ENCODE assay signal across 31 cellular contexts in genomic region chr6:146260886-146261285, GRCh38.
"Had no signal": no experiment of that assay in that cellular context is flagged by ENCODE, and none has a peak within 500 bp of the region (broad histone marks: within the 10 kb centered on the region; RNA-seq: fewer than 3 reads in every experiment).

No MANE protein-coding gene starts in this region.

- FAIRE-seq: colon had no signal

- H3K27ac ChIP-seq: ascending aorta, breast epithelium, cardiac muscle cell, esophagus muscularis mucosa, foreskin keratinocyte, gastrocnemius medialis, WERI-Rb-1 had no signal

- H3K27me3 ChIP-seq: ascending aorta, breast epithelium, cardiac muscle cell, esophagus muscularis mucosa, foreskin keratinocyte, gastrocnemius medialis had no signal

- H3K27ac Mint-ChIP-seq: activated B cell treated with CpG ODN at 0.5 μM for 24 hours; activated CD4-positive, alpha-beta memory T cell treated with anti-CD3 and anti-CD28 coated beads for 36 hours; activated CD4-positive, alpha-beta T cell treated with anti-CD3 and anti-CD28 coated beads, Interleukin-2, amount 10 ng/mL, durations not matched to agents 24 days and 14 days; activated CD8-positive, alpha-beta memory T cell treated with anti-CD3 and anti-CD28 coated beads, Interleukin-2, amount 10 ng/mL, durations not matched to agents 7 days and 5 days; activated CD8-positive, alpha-beta T cell treated with anti-CD3 and anti-CD28 coated beads, Interleukin-2, amount 10 ng/mL, durations not matched to agents 7 days and 5 days; activated naive CD4-positive, alpha-beta T cell treated with anti-CD3 and anti-CD28 coated beads, Interleukin-2, amount 10 ng/mL, durations not matched to agents 7 days and 5 days; activated naive CD4-positive, alpha-beta T cell treated with anti-CD3 and anti-CD28 coated beads, Interleukin-2, amount 50 U/mL, for 72 hours; activated naive CD8-positive, alpha-beta T cell treated with anti-CD3 and anti-CD28 coated beads, Interleukin-2, amount 10 ng/mL, durations not matched to agents 7 days and 5 days; activated T-cell treated with anti-CD3 and anti-CD28 coated beads, Interleukin-2, amount 50 U/mL, for 24 hours; activated T-cell treated with anti-CD3 and anti-CD28 coated beads, Interleukin-2, amount 50 U/mL, for 72 hours; brain; effector memory CD8-positive, alpha-beta T cell had no signal

- DNase-seq: activated B cell treated with CpG ODN at 0.5 μM for 24 hours; activated CD4-positive, alpha-beta memory T cell treated with anti-CD3 and anti-CD28 coated beads for 36 hours; activated CD4-positive, alpha-beta T cell treated with anti-CD3 and anti-CD28 coated beads, Interleukin-2, amount 10 ng/mL, durations not matched to agents 24 days and 14 days; activated CD8-positive, alpha-beta memory T cell treated with anti-CD3 and anti-CD28 coated beads, Interleukin-2, amount 10 ng/mL, durations not matched to agents 7 days and 5 days; activated CD8-positive, alpha-beta memory T cell treated with anti-CD3 and anti-CD28 coated beads, Interleukin-2, amount 50 U/mL, for 4 hours; activated CD8-positive, alpha-beta T cell treated with anti-CD3 and anti-CD28 coated beads, Interleukin-2, amount 10 ng/mL, durations not matched to agents 7 days and 5 days; activated gamma-delta T cell; activated naive CD4-positive, alpha-beta T cell; activated naive CD4-positive, alpha-beta T cell treated with anti-CD3 and anti-CD28 coated beads, Interleukin-2, amount 10 ng/mL, durations not matched to agents 7 days and 5 days; activated naive CD8-positive, alpha-beta T cell treated with anti-CD3 and anti-CD28 coated beads, Interleukin-2, amount 10 ng/mL, durations not matched to agents 7 days and 5 days; activated T-cell treated with anti-CD3 and anti-CD28 coated beads for 4 hours; activated T-cell treated with anti-CD3 and anti-CD28 coated beads, Interleukin-2, amount 50 U/mL, for 24 hours; activated T-cell treated with anti-CD3 and anti-CD28 coated beads, Interleukin-2, amount 50 U/mL, for 72 hours; central memory CD4-positive, alpha-beta T cell; cortex of kidney; dermis blood vessel endothelial cell; effector CD4-positive, alpha-beta T cell; effector memory CD8-positive, alpha-beta T cell; erythroblast; foreskin keratinocyte; gastrocnemius medialis; T-helper 2 cell; WERI-Rb-1 had no signal

- H3K4me3 Mint-ChIP-seq: activated B cell treated with CpG ODN at 0.5 μM for 24 hours; activated CD4-positive, alpha-beta memory T cell treated with anti-CD3 and anti-CD28 coated beads for 36 hours; activated CD4-positive, alpha-beta T cell treated with anti-CD3 and anti-CD28 coated beads, Interleukin-2, amount 10 ng/mL, durations not matched to agents 24 days and 14 days; activated CD8-positive, alpha-beta memory T cell treated with anti-CD3 and anti-CD28 coated beads, Interleukin-2, amount 10 ng/mL, durations not matched to agents 7 days and 5 days; activated CD8-positive, alpha-beta T cell treated with anti-CD3 and anti-CD28 coated beads, Interleukin-2, amount 10 ng/mL, durations not matched to agents 7 days and 5 days; activated naive CD4-positive, alpha-beta T cell treated with anti-CD3 and anti-CD28 coated beads, Interleukin-2, amount 10 ng/mL, durations not matched to agents 7 days and 5 days; activated naive CD8-positive, alpha-beta T cell treated with anti-CD3 and anti-CD28 coated beads, Interleukin-2, amount 10 ng/mL, durations not matched to agents 7 days and 5 days; activated T-cell treated with anti-CD3 and anti-CD28 coated beads, Interleukin-2, amount 50 U/mL, for 24 hours; activated T-cell treated with anti-CD3 and anti-CD28 coated beads, Interleukin-2, amount 50 U/mL, for 72 hours; brain; effector memory CD8-positive, alpha-beta T cell had no signal

- H3K9me3 Mint-ChIP-seq: activated CD4-positive, alpha-beta T cell treated with anti-CD3 and anti-CD28 coated beads, Interleukin-2, amount 10 ng/mL, durations not matched to agents 24 days and 14 days; activated naive CD4-positive, alpha-beta T cell treated with anti-CD3 and anti-CD28 coated beads, Interleukin-2, amount 10 ng/mL, durations not matched to agents 7 days and 5 days; activated naive CD8-positive, alpha-beta T cell treated with anti-CD3 and anti-CD28 coated beads, Interleukin-2, amount 10 ng/mL, durations not matched to agents 7 days and 5 days; activated T-cell treated with anti-CD3 and anti-CD28 coated beads, Interleukin-2, amount 50 U/mL, for 24 hours had no signal

- H3K4me1 Mint-ChIP-seq: activated B cell treated with CpG ODN at 0.5 μM for 24 hours; activated CD4-positive, alpha-beta T cell treated with anti-CD3 and anti-CD28 coated beads, Interleukin-2, amount 10 ng/mL, durations not matched to agents 24 days and 14 days; activated CD8-positive, alpha-beta memory T cell treated with anti-CD3 and anti-CD28 coated beads, Interleukin-2, amount 10 ng/mL, durations not matched to agents 7 days and 5 days; activated naive CD4-positive, alpha-beta T cell treated with anti-CD3 and anti-CD28 coated beads, Interleukin-2, amount 10 ng/mL, durations not matched to agents 7 days and 5 days; activated naive CD8-positive, alpha-beta T cell treated with anti-CD3 and anti-CD28 coated beads, Interleukin-2, amount 10 ng/mL, durations not matched to agents 7 days and 5 days; brain had no signal

- H3K36me3 ChIP-seq: ascending aorta, breast epithelium, cardiac muscle cell, esophagus muscularis mucosa, gastrocnemius medialis, WERI-Rb-1 had no signal

- H3K4me3 ChIP-seq: ascending aorta, breast epithelium, cardiac muscle cell, esophagus muscularis mucosa, gastrocnemius medialis had no signal

- ATAC-seq: activated CD4-positive, CD25-positive, alpha-beta regulatory T cell treated with anti-CD3 and anti-CD28 coated beads, Interleukin-2, amount 50 U/mL, for 24 hours; activated CD8-positive, alpha-beta memory T cell treated with anti-CD3 and anti-CD28 coated beads, Interleukin-2, amount 10 ng/mL, durations not matched to agents 7 days and 5 days; activated CD8-positive, alpha-beta T cell treated with anti-CD3 and anti-CD28 coated beads, Interleukin-2, amount 10 ng/mL, durations not matched to agents 7 days and 5 days; activated naive CD4-positive, alpha-beta T cell treated with anti-CD3 and anti-CD28 coated beads, Interleukin-2, amount 50 U/mL, for 72 hours; activated T-cell treated with anti-CD3 and anti-CD28 coated beads, Interleukin-2, amount 50 U/mL, for 72 hours; effector memory CD8-positive, alpha-beta T cell; foreskin keratinocyte; gastrocnemius medialis had no signal

- H3K36me3 Mint-ChIP-seq: activated CD4-positive, alpha-beta memory T cell treated with anti-CD3 and anti-CD28 coated beads for 36 hours; activated CD8-positive, alpha-beta memory T cell treated with anti-CD3 and anti-CD28 coated beads, Interleukin-2, amount 10 ng/mL, durations not matched to agents 7 days and 5 days; activated naive CD4-positive, alpha-beta T cell treated with anti-CD3 and anti-CD28 coated beads, Interleukin-2, amount 10 ng/mL, durations not matched to agents 7 days and 5 days; activated naive CD4-positive, alpha-beta T cell treated with anti-CD3 and anti-CD28 coated beads, Interleukin-2, amount 50 U/mL, for 72 hours; activated naive CD8-positive, alpha-beta T cell treated with anti-CD3 and anti-CD28 coated beads, Interleukin-2, amount 10 ng/mL, durations not matched to agents 7 days and 5 days; brain had no signal

- H3K4me1 ChIP-seq: ascending aorta, breast epithelium, esophagus muscularis mucosa, foreskin keratinocyte, gastrocnemius medialis had no signal

- H3K9me3 ChIP-seq: ascending aorta, breast epithelium, esophagus muscularis mucosa, gastrocnemius medialis had no signal

- H3K27me3 Mint-ChIP-seq: activated B cell treated with CpG ODN at 0.5 μM for 24 hours; activated CD4-positive, alpha-beta memory T cell treated with anti-CD3 and anti-CD28 coated beads for 36 hours; activated CD4-positive, alpha-beta T cell treated with anti-CD3 and anti-CD28 coated beads, Interleukin-2, amount 10 ng/mL, durations not matched to agents 24 days and 14 days; activated CD8-positive, alpha-beta memory T cell treated with anti-CD3 and anti-CD28 coated beads, Interleukin-2, amount 10 ng/mL, durations not matched to agents 7 days and 5 days; activated naive CD4-positive, alpha-beta T cell treated with anti-CD3 and anti-CD28 coated beads, Interleukin-2, amount 10 ng/mL, durations not matched to agents 7 days and 5 days; activated naive CD8-positive, alpha-beta T cell treated with anti-CD3 and anti-CD28 coated beads, Interleukin-2, amount 10 ng/mL, durations not matched to agents 7 days and 5 days; activated T-cell treated with anti-CD3 and anti-CD28 coated beads, Interleukin-2, amount 50 U/mL, for 24 hours; effector memory CD8-positive, alpha-beta T cell had no signal
